19 cellular contexts compared by ENCODE assay signal in the genomic region with DNA sequence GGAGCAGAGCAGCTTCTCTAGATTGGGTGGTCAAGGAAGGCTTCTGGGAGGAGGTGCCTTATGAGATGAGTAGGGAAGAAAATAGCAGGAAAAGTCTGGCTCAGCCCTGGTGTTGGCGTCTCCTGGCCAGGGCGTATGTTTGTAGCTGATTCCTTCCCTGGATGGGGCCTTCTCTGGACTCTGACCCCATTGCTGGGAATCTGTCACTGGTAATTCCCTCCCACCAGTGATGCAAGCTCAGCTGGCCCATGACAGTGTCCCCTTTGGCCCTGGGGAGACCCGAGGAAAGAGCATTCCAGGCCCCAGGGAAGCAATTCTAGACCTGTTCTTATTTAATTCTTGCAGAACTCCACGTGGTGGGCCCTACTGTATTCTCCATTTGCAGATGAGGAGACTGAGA. TPM values are rescaled to one million over a fixed set of nuclear protein-coding genes. Genes with fewer than 3 reads are reported as not detected.
DNase-seq lines count a peak whose midpoint lies in the region; TF ChIP-seq lines count a peak whose summit lies in the region.
"Had no signal": no experiment of that assay in that cellular context is flagged by ENCODE, and none has a peak within 500 bp of the region (broad histone marks: within the 10 kb centered on the region; RNA-seq: fewer than 3 reads in every experiment).

No MANE protein-coding gene starts in this region.

- H2BK12ac ChIP-seq in H9 (ENCODE audit: insufficient read length, low read depth, low read length) = no peak overlapping the region

- intact Hi-C loops in colonic mucosa (cut with DNase I) = no loop called here

- no peaks in the 10 kb centered on the region for H3K23me2 ChIP-seq in H9 (ENCODE audit: insufficient read length, low read depth, low read length, poor library complexity, severe bottlenecking)

- H3K36me3 ChIP-seq in colonic mucosa (no peaks in the 10 kb centered on the region), liver (ENCODE audit: control insufficient read depth in 4 of 4, insufficient read depth in 3 of 4, low read depth in 1 of 4, low read length in 3 of 4) (no peaks in the 10 kb centered on the region)
- H3K36me3 ChIP-seq: BE2C, HAP-1 had no signal

- H3K4me3 Mint-ChIP-seq in H9 = no peak overlapping the region
- H3K4me3 Mint-ChIP-seq: CD4-positive, alpha-beta memory T cell had no signal

- H3K4me3 ChIP-seq in colonic mucosa (no peak overlapping the region), liver (ENCODE audit: low read depth in 1 of 3, low read length in 3 of 3) (no peak overlapping the region)
- H3K4me3 ChIP-seq: HAP-1 had no signal

- WGBS in H9 (ENCODE audit: extremely low coverage, insufficient read length, low lambda C conversion rate) = no CpG with 5 or more reads among the region's 4 CpGs
- 27% methylated on average over 4 of the region's 4 CpGs for WGBS in liver

- no peaks in the 10 kb centered on the region for H3K9me3 Mint-ChIP-seq in H9

- H4K91ac ChIP-seq in H9 (ENCODE audit: insufficient read length, low read depth, low read length) = no peak overlapping the region

- no peak overlapping the region for H2AFZ ChIP-seq in H9 (ENCODE audit: low read length)

- H3K56ac ChIP-seq in H9 (ENCODE audit: insufficient read length, low read depth, low read length) = no peak overlapping the region

- H2BK120ac ChIP-seq in H9 (ENCODE audit: low read depth, low read length, poor library complexity, severe bottlenecking) = no peak overlapping the region

- no peak overlapping the region for H3K4me2 ChIP-seq in H9 (ENCODE audit: insufficient read depth, insufficient read length, low read length)

- no peaks in the 10 kb centered on the region for H3K79me1 ChIP-seq in H9 (ENCODE audit: insufficient read depth, low read depth, low read length, poor library complexity, severe bottlenecking)

- H2BK20ac ChIP-seq in H9 (ENCODE audit: low read depth, low read length, poor library complexity, severe bottlenecking) = no peak overlapping the region

- no peak overlapping the region for H3K14ac ChIP-seq in H9 (ENCODE audit: insufficient read depth, low read length)

- peaks cover 3% of the 10 kb centered on the region; the same call in 1 of the 2 replicates for H3K79me2 ChIP-seq in H9 (ENCODE audit: insufficient read depth, low read length)

- no peak overlapping the region for H2BK5ac ChIP-seq in H9 (ENCODE audit: insufficient read length, low read length)

- H3K4me1 ChIP-seq in H9 (ENCODE audit: insufficient read depth, low read length) (peaks cover 4% of the 10 kb centered on the region; the same call in 1 of the 2 replicates), colonic mucosa (no peaks in the 10 kb centered on the region), liver (ENCODE audit: control insufficient read depth in 4 of 4, insufficient read depth in 4 of 4, low read length in 3 of 4) (peaks cover 7 to 16% (median 12%) of the 10 kb centered on the region in 4 donors)
- H3K4me1 ChIP-seq: HAP-1 had no signal

- no peak overlapping the region for H2BK15ac ChIP-seq in H9 (ENCODE audit: low read depth, low read length)

- no peak overlapping the region for H2AK5ac ChIP-seq in H9 (ENCODE audit: insufficient read length, low read length)

- H4K20me1 ChIP-seq in H9 (ENCODE audit: control insufficient read depth, insufficient read depth, insufficient read length) = no peaks in the 10 kb centered on the region

- H4K8ac ChIP-seq in H9 (replicated peaks; ENCODE audit: insufficient read length, low read depth, low read length) = no peak overlapping the region

- no peak for TF ChIP-seq CTCF in H9 (conservative IDR thresholded peaks at IDR 0.05)
- TF ChIP-seq CTCF in colonic mucosa (IDR thresholded peaks at IDR 0.05) = no peak
- no peak for TF ChIP-seq CTCF in liver (IDR thresholded peaks at IDR 0.05; ENCODE audit: low read depth, low read length, missing input control)

- no peak overlapping the region for H3K23ac ChIP-seq in H9 (ENCODE audit: insufficient read length, low read depth, low read length)

- H3K27me3 Mint-ChIP-seq in H9 (ENCODE audit: low read depth) = peaks cover 1% of the 10 kb centered on the region; the same call in 1 of the 2 replicates

- H3K27me3 ChIP-seq in H9 (ENCODE audit: insufficient read depth, low read length) (no peaks in the 10 kb centered on the region), colonic mucosa (no peaks in the 10 kb centered on the region), liver (ENCODE audit: control insufficient read depth in 4 of 4, insufficient read depth in 4 of 4, low read length in 3 of 4) (no peaks in the 10 kb centered on the region)
- H3K27me3 ChIP-seq: BE2C had no signal

- no peak overlapping the region for H3T11ph ChIP-seq in H9 (ENCODE audit: low read length)

- no peak overlapping the region for H3K4ac ChIP-seq in H9 (ENCODE audit: low read depth, low read length)

- peak; percentile 28 to 35 for TF ChIP-seq RAD21 in liver (IDR thresholded peaks at IDR 0.05)

- H3K4me1 Mint-ChIP-seq in H9 = peaks cover 34 to 39% of the 10 kb centered on the region in 2 experiments
- H3K4me1 Mint-ChIP-seq: CD4-positive, alpha-beta memory T cell had no signal

- no peak overlapping the region for H3K27ac ChIP-seq in H9 (ENCODE audit: insufficient read length, low read depth, low read length)
- H3K27ac ChIP-seq in colonic mucosa = no peak overlapping the region
- peak overlapping the region; percentile 47 to 64 for H3K27ac ChIP-seq in liver (ENCODE audit: low read depth in 1 of 2, low read length in 2 of 2)
- H3K27ac ChIP-seq: C4-2B had no signal

- H3K27ac Mint-ChIP-seq in H9 = peak overlapping the region in 2 of 3 experiments; percentile 38 to 69; a peak in 3 of 7 replicates
- H3K27ac Mint-ChIP-seq: CD4-positive, alpha-beta memory T cell had no signal

- H3K36me3 Mint-ChIP-seq in H9 (ENCODE audit: insufficient read depth in 1 of 3, low read depth in 3 of 3) = no peaks in the 10 kb centered on the region; a peak in 3 of 7 replicates
- H3K36me3 Mint-ChIP-seq: CD4-positive, alpha-beta memory T cell had no signal

- no peak overlapping the region for H3K18ac ChIP-seq in H9 (ENCODE audit: insufficient read length, low read depth, low read length)

- no peak overlapping the region for H4K5ac ChIP-seq in H9 (ENCODE audit: insufficient read length, low read depth, low read length)

- H3K9me3 ChIP-seq in H9 (ENCODE audit: control insufficient read depth, low read depth, low read length) (no peaks in the 10 kb centered on the region), colonic mucosa (no peaks in the 10 kb centered on the region), liver (ENCODE audit: control insufficient read depth in 4 of 4, low read length in 3 of 4) (no peaks in the 10 kb centered on the region)
- H3K9me3 ChIP-seq: BE2C, HAP-1 had no signal

- no peak for DNase-seq in H9
- peak; percentile 55 for DNase-seq in colonic mucosa
- DNase-seq in activated effector memory CD4-positive, alpha-beta T cell treated with Interleukin-2 at 50 U/mL for 16 hours = no peak
- no peak for DNase-seq in activated T-cell treated with anti-CD3 and anti-CD28 coated beads for 4 hours
- DNase-seq in T-helper 9 cell = no peak
- no peak for DNase-seq in NCI-H2081 treated with DMSO at 0.1 percent for 48 hours (lab: John Stamatoyannopoulos, UW)
- DNase-seq: BE2C; CD4-positive, alpha-beta memory T cell; DMS153; DMS79 treated with DMSO at 0.1 percent for 48 hours; EL; GOT3; IMR-90; KG1 had no signal

- H3K9ac ChIP-seq in H9 (ENCODE audit: extremely low read depth, insufficient read length, low read length) (no peak overlapping the region), colonic mucosa (ENCODE audit: low read depth in 2 of 2, low read length in 2 of 2) (no peak overlapping the region), liver (ENCODE audit: low read depth in 1 of 2, low read length in 2 of 2) (no peak overlapping the region)

TF ChIP-seq in liver, 16 proteins besides CTCF, POLR2A, EP300 and RAD21 (continues in another document):
- TF ChIP-seq JUND (IDR thresholded peaks at IDR 0.05) (peak; percentile 56 to 88), GABPA (IDR thresholded peaks at IDR 0.05 in 1 of 2, conservative IDR thresholded peaks at IDR 0.05 in 1 of 2) (peak in 1 of 2 donors; percentile 44), FOXA1 (IDR thresholded peaks at IDR 0.05) (peak; percentile 28), TAF1 (conservative IDR thresholded peaks at IDR 0.05) (no peak), EGR1 (IDR thresholded peaks at IDR 0.05; ENCODE audit: low read depth in 2 of 2) (peak in 1 of 2 donors; percentile 61), YY1 (IDR thresholded peaks at IDR 0.05) (peak; percentile 79)
- TF ChIP-seq, protein P1, sequence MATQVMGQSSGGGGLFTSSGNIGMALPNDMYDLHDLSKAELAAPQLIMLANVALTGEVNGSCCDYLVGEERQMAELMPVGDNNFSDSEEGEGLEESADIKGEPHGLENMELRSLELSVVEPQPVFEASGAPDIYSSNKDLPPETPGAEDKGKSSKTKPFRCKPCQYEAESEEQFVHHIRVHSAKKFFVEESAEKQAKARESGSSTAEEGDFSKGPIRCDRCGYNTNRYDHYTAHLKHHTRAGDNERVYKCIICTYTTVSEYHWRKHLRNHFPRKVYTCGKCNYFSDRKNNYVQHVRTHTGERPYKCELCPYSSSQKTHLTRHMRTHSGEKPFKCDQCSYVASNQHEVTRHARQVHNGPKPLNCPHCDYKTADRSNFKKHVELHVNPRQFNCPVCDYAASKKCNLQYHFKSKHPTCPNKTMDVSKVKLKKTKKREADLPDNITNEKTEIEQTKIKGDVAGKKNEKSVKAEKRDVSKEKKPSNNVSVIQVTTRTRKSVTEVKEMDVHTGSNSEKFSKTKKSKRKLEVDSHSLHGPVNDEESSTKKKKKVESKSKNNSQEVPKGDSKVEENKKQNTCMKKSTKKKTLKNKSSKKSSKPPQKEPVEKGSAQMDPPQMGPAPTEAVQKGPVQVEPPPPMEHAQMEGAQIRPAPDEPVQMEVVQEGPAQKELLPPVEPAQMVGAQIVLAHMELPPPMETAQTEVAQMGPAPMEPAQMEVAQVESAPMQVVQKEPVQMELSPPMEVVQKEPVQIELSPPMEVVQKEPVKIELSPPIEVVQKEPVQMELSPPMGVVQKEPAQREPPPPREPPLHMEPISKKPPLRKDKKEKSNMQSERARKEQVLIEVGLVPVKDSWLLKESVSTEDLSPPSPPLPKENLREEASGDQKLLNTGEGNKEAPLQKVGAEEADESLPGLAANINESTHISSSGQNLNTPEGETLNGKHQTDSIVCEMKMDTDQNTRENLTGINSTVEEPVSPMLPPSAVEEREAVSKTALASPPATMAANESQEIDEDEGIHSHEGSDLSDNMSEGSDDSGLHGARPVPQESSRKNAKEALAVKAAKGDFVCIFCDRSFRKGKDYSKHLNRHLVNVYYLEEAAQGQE (IDR thresholded peaks at IDR 0.05) = peak; percentile 78
- TF ChIP-seq, protein P2, sequence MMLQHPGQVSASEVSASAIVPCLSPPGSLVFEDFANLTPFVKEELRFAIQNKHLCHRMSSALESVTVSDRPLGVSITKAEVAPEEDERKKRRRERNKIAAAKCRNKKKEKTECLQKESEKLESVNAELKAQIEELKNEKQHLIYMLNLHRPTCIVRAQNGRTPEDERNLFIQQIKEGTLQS (IDR thresholded peaks at IDR 0.05) = peak; percentile 97

RNA-seq across cellular contexts. Expression of a gene that starts 20.7 kb away (rescaled TPM):
- total RNA-seq in H9 (2021) (5.2 and 6.2 TPM in 2 replicates), colonic mucosa (under 1 TPM; 0.37 to 0.40 TPM), liver (1 to 10 TPM; 1.1 to 1.5 TPM)
- under 1 TPM; 0.31 to 0.68 TPM for polyA plus RNA-seq in liver
- total RNA-seq: CD4-positive, alpha-beta memory T cell; HT1080; IMR-90 had no signal
- polyA plus RNA-seq: AG04450; CD4-positive, alpha-beta memory T cell; IMR-90 had no signal

Comparison
In these comparisons a context has a peak if more than half of its experiments do, and no peak if none do; other contexts are left out.
1. H3K27ac ChIP-seq: peak in liver (2 of 2); none in H9 (single experiment) and colonic mucosa (single experiment).